ENCODE assay signal across 3 cellular contexts in the genomic region with DNA sequence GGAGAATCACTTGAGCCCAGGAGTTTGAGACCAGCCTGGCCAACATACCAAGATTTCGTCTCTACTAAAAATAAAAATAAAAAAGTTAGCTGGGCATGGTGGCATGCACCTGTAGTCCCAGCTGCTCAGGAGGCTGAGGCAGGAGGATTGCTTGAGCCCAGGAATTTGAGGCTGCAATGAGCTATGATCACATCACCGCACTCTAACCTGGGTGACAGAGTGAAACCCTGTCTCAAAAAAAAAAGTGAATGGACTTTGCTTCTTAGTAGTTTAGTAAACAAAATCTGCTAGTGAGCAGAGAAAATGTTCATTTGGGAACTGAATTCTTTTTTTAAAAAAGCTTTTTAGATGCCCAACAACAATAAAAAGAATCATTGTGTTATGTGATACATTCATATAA. TPM values are rescaled to one million over a fixed set of nuclear protein-coding genes. Genes with fewer than 3 reads are reported as not detected.
DNase-seq lines count a peak whose midpoint lies in the region; ATAC-seq, FAIRE-seq and TF ChIP-seq lines count a peak whose summit lies in the region.
"Not testable (repeated sequence)": the region's sequence is repeated elsewhere in the genome, so short reads cannot be mapped to it uniquely, and the experiment has no call there.

No MANE protein-coding gene starts in this region.

- H3K9ac ChIP-seq in HepG2 (ENCODE audit: insufficient read depth, low read depth, low read length); liver (ENCODE audit: low read depth in 1 of 2, low read length in 2 of 2): not testable (repeated sequence)

- 94% methylated on average over 2 of the region's 2 CpGs for WGBS in HepG2 (ENCODE audit: low lambda C conversion rate)
- WGBS in liver, result 72% methylated on average over 2 of the region's 2 CpGs

- POLR2A ChIA-PET in HepG2 (lab: Yijun Ruan, JAX), result not testable (repeated sequence)

- H3K4me1 ChIP-seq in HepG2 (ENCODE audit: insufficient read depth, low read length), result peaks cover 28% of the 10 kb centered on the region
- not testable (repeated sequence) for H3K4me1 ChIP-seq in liver (ENCODE audit: control insufficient read depth in 4 of 4, insufficient read depth in 4 of 4, low read length in 3 of 4)

- not testable (repeated sequence) for H2AFZ ChIP-seq in HepG2 (ENCODE audit: low read length)

- not testable (repeated sequence) for TF ChIP-seq RAD21 in HepG2 (CRISPR knock-in tag; IDR thresholded peaks at IDR 0.05); liver (IDR thresholded peaks at IDR 0.05)

- in situ Hi-C loops in HepG2 (cut with HindIII; ENCODE audit: extremely low pct_ligation_motif_present, low pct_unique_long_range_greater_than_20kb), result not testable (repeated sequence)

- ATAC-seq in HepG2; naive B cell (ENCODE audit: low read depth in 2 of 2): not testable (repeated sequence)

- not testable (repeated sequence) for H3K9me3 ChIP-seq in HepG2 (ENCODE audit: low read length); liver (ENCODE audit: control insufficient read depth in 4 of 4, low read length in 3 of 4)

- not testable (repeated sequence) for H3K4me3 ChIP-seq in HepG2 (replicated peaks in 1 of 3; ENCODE audit: insufficient read depth in 1 of 3, low read depth in 2 of 3, low read length in 3 of 3); liver (ENCODE audit: low read depth in 1 of 3, low read length in 3 of 3)

- not testable (repeated sequence) for DNase-seq in HepG2 (ENCODE audit: low spot score); naive B cell

- not testable (repeated sequence) for H3K79me2 ChIP-seq in HepG2 (ENCODE audit: insufficient read depth, low read length)

- not testable (repeated sequence) for H3K4me2 ChIP-seq in HepG2 (ENCODE audit: low read depth, low read length)

- H3K27me3 ChIP-seq in HepG2 (ENCODE audit: control insufficient read depth in 1 of 2, insufficient read depth in 2 of 2, low read length in 2 of 2); liver (ENCODE audit: control insufficient read depth in 4 of 4, insufficient read depth in 4 of 4, low read length in 3 of 4): not testable (repeated sequence)

- peak overlapping the region in 5 of 6 donors; percentile 10 to 91 (median 76) for H3K27ac Mint-ChIP-seq in naive B cell

- peaks cover 56 to 76% (median 61%) of the 10 kb centered on the region in 3 donors for H3K4me1 Mint-ChIP-seq in naive B cell

- intact Hi-C loops in HepG2 (cut with micrococcal nuclease; ENCODE audit: unreplicated experiment), result not testable (repeated sequence)

- not testable (repeated sequence) for TF ChIP-seq POLR2A in HepG2 (IDR thresholded peaks at IDR 0.05; ENCODE audit: insufficient read depth in 1 of 2, low read depth in 2 of 2, low read length in 2 of 2)

- not testable (repeated sequence) for H3K27me3 Mint-ChIP-seq in naive B cell

- BruUV-seq in HepG2 (replicated peaks; lab: Mats Ljungman, UMichigan), result not testable (repeated sequence)

- peak overlapping the region in 1 of 8 donors; percentile 16 for H3K4me3 Mint-ChIP-seq in naive B cell

- H3K36me3 Mint-ChIP-seq in naive B cell, result peaks cover 16 to 23% of the 10 kb centered on the region in 2 donors

- TF ChIP-seq CTCF in HepG2 (CRISPR knock-in tag; IDR thresholded peaks at IDR 0.05); liver (IDR thresholded peaks at IDR 0.05; ENCODE audit: low read depth, low read length, missing input control): not testable (repeated sequence)

- H3K9me3 Mint-ChIP-seq in naive B cell, result not testable (repeated sequence)

- CTCF ChIA-PET in HepG2 (lab: Yijun Ruan, JAX; ENCODE audit: low intra/inter-chr PET ratio, low total read pairs), result not testable (repeated sequence)

- H3K36me3 ChIP-seq in HepG2 (replicated peaks in 1 of 2; ENCODE audit: control insufficient read depth in 1 of 2, insufficient read depth in 2 of 2, low read length in 2 of 2); liver (ENCODE audit: control insufficient read depth in 4 of 4, insufficient read depth in 3 of 4, low read depth in 1 of 4, low read length in 3 of 4): not testable (repeated sequence)

- TF ChIP-seq EP300 in HepG2 (IDR thresholded peaks at IDR 0.05; ENCODE audit: low read depth in 2 of 2, low read length in 2 of 2); HepG2 (CRISPR knock-in tag; IDR thresholded peaks at IDR 0.05; ENCODE audit: borderline replicate concordance): not testable (repeated sequence)

- not testable (repeated sequence) for FAIRE-seq in HepG2 (lab: Jason Lieb, UNC)

- H3K27ac ChIP-seq in HepG2 (ENCODE audit: extremely low read length, insufficient read depth, low read length); liver (ENCODE audit: low read depth in 1 of 2, low read length in 2 of 2): not testable (repeated sequence)

- not testable (repeated sequence) for H4K20me1 ChIP-seq in HepG2 (ENCODE audit: insufficient read depth, low read length)

TF ChIP-seq in HepG2, 621 proteins besides CTCF, POLR2A, EP300 and RAD21 (continues in another document):
- TF ChIP-seq, protein P1, sequence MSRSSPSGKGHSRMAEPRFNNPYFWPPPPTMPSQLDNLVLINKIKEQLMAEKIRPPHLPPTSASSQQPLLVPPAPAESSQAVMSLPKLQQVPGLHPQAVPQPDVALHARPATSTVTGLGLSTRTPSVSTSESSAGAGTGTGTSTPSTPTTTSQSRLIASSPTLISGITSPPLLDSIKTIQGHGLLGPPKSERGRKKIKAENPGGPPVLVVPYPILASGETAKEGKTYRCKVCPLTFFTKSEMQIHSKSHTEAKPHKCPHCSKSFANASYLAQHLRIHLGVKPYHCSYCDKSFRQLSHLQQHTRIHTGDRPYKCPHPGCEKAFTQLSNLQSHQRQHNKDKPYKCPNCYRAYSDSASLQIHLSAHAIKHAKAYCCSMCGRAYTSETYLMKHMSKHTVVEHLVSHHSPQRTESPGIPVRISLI (CRISPR knock-in tag; IDR thresholded peaks at IDR 0.05; ENCODE audit: borderline replicate concordance), result peak; percentile 49; the same call in 1 of the 2 replicates

TF ChIP-seq in liver, 16 proteins besides CTCF, POLR2A, EP300 and RAD21:
- TF ChIP-seq HNF4A (conservative IDR thresholded peaks at IDR 0.05), result peak; percentile 45 to 70

RNA-seq across cellular contexts. Expression of a gene that starts 6.5 kb away (rescaled TPM):
- total RNA-seq in HepG2 (2016; rRNA removed; fragmentation: Illumina TruSeq; extraction: Trizol) (53.2 and 71.9 TPM in 2 replicates), liver (10 to 100 TPM; 12.9 to 14.3 TPM)
- total RNA-seq in HepG2 (2016; cell fraction: cytosol; rRNA removed; fragmentation: Illumina TruSeq; extraction: Trizol; ENCODE audit: low read depth), result 33.1 and 38.2 TPM in 2 replicates
- 46.8 and 68.3 TPM in 2 replicates for total RNA-seq in HepG2 (2016; cell fraction: insoluble cytoplasmic fraction; rRNA removed; fragmentation: Illumina TruSeq; extraction: Trizol)
- total RNA-seq in HepG2 (2016; cell fraction: membrane; rRNA removed; fragmentation: Illumina TruSeq; extraction: Trizol), result 65.5 and 77.5 TPM in 2 replicates
- 32.7 and 34.5 TPM in 2 replicates for total RNA-seq in HepG2 (2016; cell fraction: nucleus; rRNA removed; fragmentation: Illumina TruSeq; extraction: Trizol)
- polyA plus RNA-seq in HepG2 (2011; rRNA removed) (53.2 and 79.6 TPM in 2 replicates), liver (10 to 100 TPM; 15.2 to 16.3 TPM), naive B cell (ENCODE audit: low read depth in 6 of 6) (10 to 100 TPM; 23.2 to 52.1 (median 43.8) TPM)
- 39.6 and 62.6 TPM in 2 replicates for polyA plus RNA-seq in HepG2 (2011; cell fraction: cytosol; rRNA removed)
- 13.5 and 22.1 TPM in 2 replicates for polyA plus RNA-seq in HepG2 (2011; cell fraction: nucleus; rRNA removed)
- 49.4 and 52.3 TPM in 2 replicates for polyA plus RNA-seq in HepG2 (2012)
- 33.4 and 40.5 TPM in 2 replicates for polyA plus RNA-seq in HepG2 (2016; cell fraction: cytosol; fragmentation: Illumina TruSeq; extraction: Trizol; ENCODE audit: low read depth)
- polyA plus RNA-seq in HepG2 (2016; cell fraction: insoluble cytoplasmic fraction; fragmentation: Illumina TruSeq; extraction: Trizol; ENCODE audit: low read depth), result 72.7 and 77.7 TPM in 2 replicates
- 66.6 and 74.5 TPM in 2 replicates for polyA plus RNA-seq in HepG2 (2016; cell fraction: membrane; fragmentation: Illumina TruSeq; extraction: Trizol; ENCODE audit: low read depth)
- polyA plus RNA-seq in HepG2 (2016; cell fraction: nucleus; fragmentation: Illumina TruSeq; extraction: Trizol; ENCODE audit: insufficient read depth, low read depth), result 45.1 and 49.4 TPM in 2 replicates
- 13.1 and 26.7 TPM in 2 replicates for polyA minus RNA-seq in HepG2 (2011; rRNA and poly(A)+ RNA removed; ENCODE audit: low replicate concordance)
- 15.5 and 18.1 TPM in 2 replicates for polyA minus RNA-seq in HepG2 (2011; cell fraction: cytosol; rRNA and poly(A)+ RNA removed)
- polyA minus RNA-seq in HepG2 (2011; cell fraction: nucleus; rRNA and poly(A)+ RNA removed), result 22.7 and 31.3 TPM in 2 replicates
